In the genomic region with DNA sequence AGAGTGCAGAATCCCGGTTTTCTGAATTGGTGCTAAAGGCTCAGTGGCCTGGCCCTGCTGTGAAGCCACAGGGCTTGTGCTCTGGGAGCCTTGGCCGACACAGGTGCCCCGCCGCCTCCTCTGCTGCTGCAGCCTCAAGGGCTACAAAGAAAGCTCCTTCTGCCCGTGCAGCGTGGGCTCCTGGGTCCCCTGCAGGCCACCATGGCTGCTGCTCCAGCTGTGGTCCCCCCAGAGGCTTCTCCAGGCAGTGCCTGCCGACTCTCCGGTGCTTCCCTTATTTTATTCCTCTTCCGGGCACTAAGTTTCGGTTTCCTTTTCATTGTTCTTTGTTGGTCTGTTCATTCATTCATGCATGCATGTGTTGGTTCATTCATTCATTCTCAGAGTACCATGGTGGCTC, we compare ENCODE assay signal across 8 cellular contexts. TPM values are rescaled to one million over a fixed set of nuclear protein-coding genes. Genes with fewer than 3 reads are reported as not detected.
DNase-seq lines count a peak whose midpoint lies in the region; ATAC-seq and TF ChIP-seq lines count a peak whose summit lies in the region.
"Had no signal": no experiment of that assay in that cellular context is flagged by ENCODE, and none has a peak within 500 bp of the region (broad histone marks: within the 10 kb centered on the region; RNA-seq: fewer than 3 reads in every experiment).

No MANE protein-coding gene starts in this region.

- peak; percentile 77 for DNase-seq in GM13976 (ENCODE audit: low spot score)
- DNase-seq in HFFc6: no peak
- no peak for DNase-seq in activated T-helper 1 cell treated with anti-CD3 and anti-CD28 coated beads, Interleukin-12 subunit alpha, Interleukin-12 subunit beta, Interleukin-2, Interleukin-4 antibody, amounts not matched to agents 30 ng/mL and 10 ng/mL and 1 ng/mL, durations not matched to agents 14 hours and 24 hours and 36 hours (ENCODE audit: low spot score)
- DNase-seq in neural crest cell (ENCODE audit: low read depth, low spot score): no peak
- no peak for DNase-seq in NAMALWA (ENCODE audit: low spot score)
- no peak for DNase-seq in activated T-cell treated with anti-CD3 and anti-CD28 coated beads, Interleukin-2, amount 50 U/mL, for 48 hours
- DNase-seq: body of pancreas had no signal

- H3K27me3 Mint-ChIP-seq in HFFc6 (ENCODE audit: insufficient read depth) (peaks cover 3% of the 10 kb centered on the region; the same call in 1 of the 2 replicates), neural crest cell (ENCODE audit: low read depth) (no peaks in the 10 kb centered on the region)
- H3K27me3 Mint-ChIP-seq in activated T-helper 1 cell treated with anti-CD3 and anti-CD28 coated beads, Interleukin-12 subunit alpha, Interleukin-12 subunit beta, Interleukin-2, Interleukin-4 antibody, amounts not matched to agents 30 ng/mL and 10 ng/mL and 1 ng/mL, durations not matched to agents 14 hours and 24 hours and 36 hours (ENCODE audit: insufficient read depth): no peaks in the 10 kb centered on the region

- in situ Hi-C loops in GM13976 (cut with MboI; ENCODE audit: low sequenced_read_pairs, unreplicated experiment): no loop called here

- H3K4me1 Mint-ChIP-seq in HFFc6 (ENCODE audit: low read depth): peaks cover 46% of the 10 kb centered on the region
- H3K4me1 Mint-ChIP-seq in activated T-helper 1 cell treated with anti-CD3 and anti-CD28 coated beads, Interleukin-12 subunit alpha, Interleukin-12 subunit beta, Interleukin-2, Interleukin-4 antibody, amounts not matched to agents 30 ng/mL and 10 ng/mL and 1 ng/mL, durations not matched to agents 14 hours and 24 hours and 36 hours (ENCODE audit: low read depth): peaks cover 27% of the 10 kb centered on the region
- H3K4me1 Mint-ChIP-seq in neural crest cell: peaks cover 39% of the 10 kb centered on the region

- intact Hi-C loops in activated T-helper 1 cell treated with anti-CD3 and anti-CD28 coated beads, Interleukin-12 subunit alpha, Interleukin-12 subunit beta, Interleukin-2, Interleukin-4 antibody, amounts not matched to agents 30 ng/mL and 10 ng/mL and 1 ng/mL, durations not matched to agents 14 hours and 24 hours and 36 hours (cut with micrococcal nuclease): no loop called here

- H3K9me3 Mint-ChIP-seq in HFFc6 (no peaks in the 10 kb centered on the region), neural crest cell (no peaks in the 10 kb centered on the region)
- H3K9me3 Mint-ChIP-seq in activated T-helper 1 cell treated with anti-CD3 and anti-CD28 coated beads, Interleukin-12 subunit alpha, Interleukin-12 subunit beta, Interleukin-2, Interleukin-4 antibody, amounts not matched to agents 30 ng/mL and 10 ng/mL and 1 ng/mL, durations not matched to agents 14 hours and 24 hours and 36 hours: no peaks in the 10 kb centered on the region

- H3K4me3 Mint-ChIP-seq in HFFc6: no peak overlapping the region
- H3K4me3 Mint-ChIP-seq in activated T-helper 1 cell treated with anti-CD3 and anti-CD28 coated beads, Interleukin-12 subunit alpha, Interleukin-12 subunit beta, Interleukin-2, Interleukin-4 antibody, amounts not matched to agents 30 ng/mL and 10 ng/mL and 1 ng/mL, durations not matched to agents 14 hours and 24 hours and 36 hours: no peak overlapping the region
- no peak overlapping the region for H3K4me3 Mint-ChIP-seq in neural crest cell

- TF ChIP-seq CTCF in GM13976 (IDR thresholded peaks at IDR 0.05; ENCODE audit: borderline replicate concordance, control extremely low read depth, extremely low read depth, insufficient read depth, missing control alignments) (no peak), HFFc6 (IDR thresholded peaks at IDR 0.05) (peak; percentile 27), neural crest cell (conservative IDR thresholded peaks at IDR 0.05) (no peak)

- H3K27ac Mint-ChIP-seq in HFFc6 (no peak overlapping the region), neural crest cell (ENCODE audit: unreplicated experiment) (peak overlapping the region; percentile 91)
- H3K27ac Mint-ChIP-seq in activated T-helper 1 cell treated with anti-CD3 and anti-CD28 coated beads, Interleukin-12 subunit alpha, Interleukin-12 subunit beta, Interleukin-2, Interleukin-4 antibody, amounts not matched to agents 30 ng/mL and 10 ng/mL and 1 ng/mL, durations not matched to agents 14 hours and 24 hours and 36 hours: peak overlapping the region; percentile 51

- no peak for ATAC-seq in GM21515 (IDR thresholded peaks at IDR 0.05; ENCODE audit: unreplicated experiment)
- ATAC-seq: body of pancreas had no signal

- peaks cover 10% of the 10 kb centered on the region for H3K36me3 Mint-ChIP-seq in HFFc6 (ENCODE audit: low read depth)
- peaks cover 4% of the 10 kb centered on the region for H3K36me3 Mint-ChIP-seq in activated T-helper 1 cell treated with anti-CD3 and anti-CD28 coated beads, Interleukin-12 subunit alpha, Interleukin-12 subunit beta, Interleukin-2, Interleukin-4 antibody, amounts not matched to agents 30 ng/mL and 10 ng/mL and 1 ng/mL, durations not matched to agents 14 hours and 24 hours and 36 hours (ENCODE audit: low read depth)
- no peaks in the 10 kb centered on the region for H3K36me3 Mint-ChIP-seq in neural crest cell (ENCODE audit: low read depth)

RNA-seq across cellular contexts. Expression of gene CMIP, which starts 53.1 kb away (rescaled TPM):
- total RNA-seq in HFFc6 (2021; fragmentation: NEBNext Ultra II Directional; extraction: Animal tissue kit (Norgen Biotek cat#: 25700)): 10 to 100 TPM; 35.9 to 48.0 (median 43.5) TPM
- 45.4 and 45.8 TPM in 2 replicates for total RNA-seq in activated T-helper 1 cell treated with anti-CD3 and anti-CD28 coated beads, Interleukin-12 subunit alpha, Interleukin-12 subunit beta, Interleukin-2, Interleukin-4 antibody, amounts not matched to agents 30 ng/mL and 10 ng/mL and 1 ng/mL, durations not matched to agents 14 hours and 24 hours and 36 hours
- total RNA-seq in neural crest cell: 41.2 and 44.6 TPM in 2 replicates
